ENCODE assay signal across 1 cellular context in genomic region chr7:76262683-76263402, GRCh38.
TF ChIP-seq lines count a peak whose summit lies in the region.

No MANE protein-coding gene starts in this region.

TF ChIP-seq in K562, 482 proteins besides CTCF, POLR2A, EP300 and RAD21 (continued from another document):
- TF ChIP-seq AFF1 (IDR thresholded peaks at IDR 0.05; ENCODE audit: low read depth in 1 of 2, partially characterized antibody in 2 of 2) (peak in 1 of 2 experiments; percentile 20), RBM17 (IDR thresholded peaks at IDR 0.05; ENCODE audit: borderline replicate concordance, low read depth, low read length) (no peak), ZFP36 (IDR thresholded peaks at IDR 0.05; ENCODE audit: low read depth, low read length, partially characterized antibody) (peak; percentile 59), CBFA2T2 (conservative IDR thresholded peaks at IDR 0.05) (no peak), CTBP1 (IDR thresholded peaks at IDR 0.05; ENCODE audit: borderline replicate concordance) (peak; percentile 66; the same call in 1 of the 2 replicates), CC2D1A (IDR thresholded peaks at IDR 0.05) (0 out of 2 replicates have a peak, but pooled peaks have one; percentile 30), ZBTB34 (CRISPR knock-in tag; IDR thresholded peaks at IDR 0.05) (no peak), TFAM (CRISPR knock-in tag; conservative IDR thresholded peaks at IDR 0.05) (no peak), NFIX (CRISPR knock-in tag; IDR thresholded peaks at IDR 0.05; ENCODE audit: low read depth) (no peak)
- TF ChIP-seq, protein P1, sequence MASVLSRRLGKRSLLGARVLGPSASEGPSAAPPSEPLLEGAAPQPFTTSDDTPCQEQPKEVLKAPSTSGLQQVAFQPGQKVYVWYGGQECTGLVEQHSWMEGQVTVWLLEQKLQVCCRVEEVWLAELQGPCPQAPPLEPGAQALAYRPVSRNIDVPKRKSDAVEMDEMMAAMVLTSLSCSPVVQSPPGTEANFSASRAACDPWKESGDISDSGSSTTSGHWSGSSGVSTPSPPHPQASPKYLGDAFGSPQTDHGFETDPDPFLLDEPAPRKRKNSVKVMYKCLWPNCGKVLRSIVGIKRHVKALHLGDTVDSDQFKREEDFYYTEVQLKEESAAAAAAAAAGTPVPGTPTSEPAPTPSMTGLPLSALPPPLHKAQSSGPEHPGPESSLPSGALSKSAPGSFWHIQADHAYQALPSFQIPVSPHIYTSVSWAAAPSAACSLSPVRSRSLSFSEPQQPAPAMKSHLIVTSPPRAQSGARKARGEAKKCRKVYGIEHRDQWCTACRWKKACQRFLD (CRISPR knock-in tag; IDR thresholded peaks at IDR 0.05), result no peak
TF ChIP-seq in K562: peak in this region for 24.
